Comparison of ENCODE assay signal across 21 cellular contexts in the genomic region with DNA sequence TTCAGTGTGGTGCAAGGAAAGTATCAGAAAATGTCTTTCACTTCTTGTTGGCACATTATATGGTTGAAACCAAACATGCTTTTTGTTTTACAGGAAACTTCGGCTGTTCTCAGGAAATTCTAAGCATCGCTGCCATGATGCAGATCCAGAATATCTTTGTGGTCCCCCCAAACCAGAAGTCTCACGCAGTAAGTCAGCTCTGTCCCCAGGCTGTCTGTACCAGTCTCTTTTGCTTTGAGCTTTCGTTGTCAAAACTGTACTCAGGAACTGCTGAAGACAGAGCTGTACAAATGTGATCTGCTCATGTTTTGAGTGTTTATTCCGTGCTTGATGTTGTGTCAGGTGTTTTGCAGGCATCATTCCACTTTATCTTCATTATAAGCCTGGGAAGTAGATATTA.
DNase-seq lines count a peak whose midpoint lies in the region; ATAC-seq and TF ChIP-seq lines count a peak whose summit lies in the region.
"Had no signal": no experiment of that assay in that cellular context is flagged by ENCODE, and none has a peak within 500 bp of the region (broad histone marks: within the 10 kb centered on the region; RNA-seq: fewer than 3 reads in every experiment).

No MANE protein-coding gene starts in this region.

- H3K36me3 Mint-ChIP-seq in activated naive CD8-positive, alpha-beta T cell treated with anti-CD3 and anti-CD28 coated beads, Interleukin-2, amount 50 U/mL, for 24 hours (ENCODE audit: low read depth): peaks cover 80% of the 10 kb centered on the region

- H3K27ac Mint-ChIP-seq in activated naive CD8-positive, alpha-beta T cell treated with anti-CD3 and anti-CD28 coated beads, Interleukin-2, amount 50 U/mL, for 24 hours: peak overlapping the region; percentile 52
- H3K27ac Mint-ChIP-seq: activated naive CD4-positive, alpha-beta T cell treated with anti-CD3 and anti-CD28 coated beads, Interleukin-2, amount 10 ng/mL, durations not matched to agents 7 days and 5 days had no signal

- H3K4me1 ChIP-seq in tibial artery: no peaks in the 10 kb centered on the region
- H3K4me1 ChIP-seq: thyroid gland had no signal

- no peaks in the 10 kb centered on the region for H3K9me3 Mint-ChIP-seq in activated naive CD8-positive, alpha-beta T cell treated with anti-CD3 and anti-CD28 coated beads, Interleukin-2, amount 50 U/mL, for 24 hours
- H3K9me3 Mint-ChIP-seq: activated naive CD4-positive, alpha-beta T cell treated with anti-CD3 and anti-CD28 coated beads, Interleukin-2, amount 10 ng/mL, durations not matched to agents 7 days and 5 days; CD4-positive, CD25-positive, alpha-beta regulatory T cell had no signal

- no peaks in the 10 kb centered on the region for H3K27me3 Mint-ChIP-seq in activated naive CD8-positive, alpha-beta T cell treated with anti-CD3 and anti-CD28 coated beads, Interleukin-2, amount 50 U/mL, for 24 hours
- H3K27me3 Mint-ChIP-seq: activated naive CD4-positive, alpha-beta T cell treated with anti-CD3 and anti-CD28 coated beads, Interleukin-2, amount 10 ng/mL, durations not matched to agents 7 days and 5 days; CD4-positive, CD25-positive, alpha-beta regulatory T cell had no signal

- H3K4me3 ChIP-seq in tibial artery: no peak overlapping the region
- H3K4me3 ChIP-seq: skin epidermis, thyroid gland had no signal

- no peak for DNase-seq in activated naive CD8-positive, alpha-beta T cell treated with anti-CD3 and anti-CD28 coated beads, Interleukin-2, amount 50 U/mL, for 24 hours
- DNase-seq in stimulated activated CD4-positive, alpha-beta T cell treated with anti-CD3 and anti-CD28 coated beads, Interleukin-4, amount 100 ng/mL, for 4 hours: no peak
- DNase-seq in tibial artery (no peak), NCI-H82 treated with DMSO at 0.1 percent for 48 hours (lab: John Stamatoyannopoulos, UW; ENCODE audit: unreplicated experiment) (no peak)
- DNase-seq: activated CD4-positive, alpha-beta T cell treated with anti-CD3 and anti-CD28 coated beads for 1 hour; activated CD8-positive, alpha-beta memory T cell treated with anti-CD3 and anti-CD28 coated beads, Interleukin-2, amount 50 U/mL, for 4 hours; activated naive CD4-positive, alpha-beta T cell treated with anti-CD3 and anti-CD28 coated beads, Interleukin-2, amount 10 ng/mL, durations not matched to agents 7 days and 5 days; aorta; CD4-positive, CD25-positive, alpha-beta regulatory T cell; glutamatergic neuron; kidney glomerular epithelial cell; NCI-H1092; NCI-H2029 treated with DMSO at 0.1 percent for 48 hours; stimulated activated CD4-positive, alpha-beta T cell treated with anti-CD3 and anti-CD28 coated beads, Interleukin-1b, Interleukin-23, amount 100 ng/mL, for 48 hours; stimulated activated naive CD4-positive, alpha-beta T cell treated with Interleukin-2 at 50 U/mL for 16 hours; thyroid gland had no signal

- peak; percentile 56 for ATAC-seq in GM18502 (IDR thresholded peaks at IDR 0.05; ENCODE audit: poor library complexity, unreplicated experiment)
- ATAC-seq in GM19438 (IDR thresholded peaks at IDR 0.05; ENCODE audit: low read depth, unreplicated experiment): peak; percentile 57
- ATAC-seq in HG03442 (IDR thresholded peaks at IDR 0.05; ENCODE audit: unreplicated experiment): peak; percentile 52
- ATAC-seq in activated naive CD8-positive, alpha-beta T cell treated with anti-CD3 and anti-CD28 coated beads, Interleukin-2, amount 50 U/mL, for 24 hours: peak; percentile 41

- peaks cover 53% of the 10 kb centered on the region for H3K4me1 Mint-ChIP-seq in activated naive CD8-positive, alpha-beta T cell treated with anti-CD3 and anti-CD28 coated beads, Interleukin-2, amount 50 U/mL, for 24 hours

- no peaks in the 10 kb centered on the region for H3K27me3 ChIP-seq in tibial artery
- H3K27me3 ChIP-seq: thyroid gland had no signal

- no peak for TF ChIP-seq CTCF in tibial artery (IDR thresholded peaks at IDR 0.05)

- no peak overlapping the region for H3K4me3 Mint-ChIP-seq in activated naive CD8-positive, alpha-beta T cell treated with anti-CD3 and anti-CD28 coated beads, Interleukin-2, amount 50 U/mL, for 24 hours
- H3K4me3 Mint-ChIP-seq: activated naive CD4-positive, alpha-beta T cell treated with anti-CD3 and anti-CD28 coated beads, Interleukin-2, amount 10 ng/mL, durations not matched to agents 7 days and 5 days; CD4-positive, CD25-positive, alpha-beta regulatory T cell had no signal

- H3K36me3 ChIP-seq in tibial artery: peaks cover 64 to 85% (median 73%) of the 10 kb centered on the region in 3 donors

- intact Hi-C loops in tibial artery (cut with DNase I; ENCODE audit: low total_unique reads): no loop called here

- H3K27ac ChIP-seq in tibial artery: no peak overlapping the region
- H3K27ac ChIP-seq: HL-60, skin epidermis, thyroid gland had no signal

- H3K9me3 ChIP-seq in tibial artery: no peaks in the 10 kb centered on the region
- H3K9me3 ChIP-seq: thyroid gland had no signal
